Comparison of ENCODE assay signal across 17 cellular contexts in genomic region chr13:112970552-112971287, GRCh38. TPM values are rescaled to one million over a fixed set of nuclear protein-coding genes. Genes with fewer than 3 reads are reported as not detected.
DNase-seq lines count a peak whose midpoint lies in the region; ATAC-seq and TF ChIP-seq lines count a peak whose summit lies in the region.
"Had no signal": no experiment of that assay in that cellular context is flagged by ENCODE, and none has a peak within 500 bp of the region (broad histone marks: within the 10 kb centered on the region; RNA-seq: fewer than 3 reads in every experiment).

No MANE protein-coding gene starts in this region.

- ATAC-seq in activated CD4-positive, alpha-beta T cell treated with anti-CD3 and anti-CD28 coated beads for 36 hours, result no peak
- ATAC-seq in HG03571 (IDR thresholded peaks at IDR 0.05; ENCODE audit: unreplicated experiment), result no peak
- ATAC-seq: esophagus mucosa, pancreas had no signal

- peaks cover 8% of the 10 kb centered on the region for H3K4me1 ChIP-seq in HEK293 (ENCODE audit: control insufficient read depth, insufficient read depth, low read length)
- peaks cover 7% of the 10 kb centered on the region for H3K4me1 ChIP-seq in endodermal cell (ENCODE audit: control insufficient read depth, insufficient read depth, low read length)
- H3K4me1 ChIP-seq: pancreas had no signal

- WGBS in endodermal cell (ENCODE audit: insufficient coverage in 1 of 2, insufficient read length in 1 of 2), 2 experiments, result 93 to 98% methylated on average over 17 to 23 of the region's 23 CpGs

- no peaks in the 10 kb centered on the region for H3K9me3 Mint-ChIP-seq in activated CD4-positive, alpha-beta T cell treated with anti-CD3 and anti-CD28 coated beads for 36 hours (ENCODE audit: low read depth)
- peaks cover 8% of the 10 kb centered on the region for H3K9me3 Mint-ChIP-seq in endodermal cell
- H3K9me3 Mint-ChIP-seq: activated CD4-positive, alpha-beta memory T cell treated with anti-CD3 and anti-CD28 coated beads for 36 hours had no signal

- POLR2A ChIA-PET in activated CD4-positive, alpha-beta T cell treated with anti-CD3 and anti-CD28 coated beads for 36 hours (lab: Charles Lee), result no interaction called here
- POLR2A ChIA-PET in HEK293 (lab: Yijun Ruan, JAX), result no interaction called here

- H3K27ac Mint-ChIP-seq in activated CD4-positive, alpha-beta T cell treated with anti-CD3 and anti-CD28 coated beads for 36 hours, result no peak overlapping the region
- H3K27ac Mint-ChIP-seq in endodermal cell, result no peak overlapping the region
- H3K27ac Mint-ChIP-seq: activated CD4-positive, alpha-beta memory T cell treated with anti-CD3 and anti-CD28 coated beads for 36 hours had no signal

- DNase-seq in activated CD4-positive, alpha-beta T cell treated with anti-CD3 and anti-CD28 coated beads for 36 hours, result no peak
- no peak for DNase-seq in activated CD4-positive, alpha-beta T cell treated with anti-CD3 and anti-CD28 coated beads, Interleukin-2, amount 50 U/mL, for 48 hours
- no peak for DNase-seq in endodermal cell
- peak; percentile 40 for DNase-seq in posterior vena cava (ENCODE audit: low spot score)
- DNase-seq in NOMO-1 (lab: John Stamatoyannopoulos, UW; ENCODE audit: unreplicated experiment in 2 of 2), result no peak
- no peak for DNase-seq in activated CD4-positive, CD25-positive, alpha-beta regulatory T cell treated with anti-CD3 and anti-CD28 coated beads, Interleukin-2, amount 50 U/mL, for 72 hours
- DNase-seq: activated CD4-positive, alpha-beta memory T cell treated with anti-CD3 and anti-CD28 coated beads for 36 hours; central memory CD4-positive, alpha-beta T cell; NCI-H524 treated with DMSO at 0.1 percent for 48 hours; RPMI8226; stimulated activated CD4-positive, alpha-beta T cell treated with anti-CD3 and anti-CD28 coated beads, Interleukin-15, amount 100 ng/mL, for 24 hours; T1000; thyroid gland had no signal

- no peaks in the 10 kb centered on the region for H3K27me3 ChIP-seq in endodermal cell (ENCODE audit: control insufficient read depth, insufficient read depth, low read length, poor library complexity, severe bottlenecking)
- H3K27me3 ChIP-seq: pancreas, thyroid gland had no signal

- CTCF ChIA-PET in activated CD4-positive, alpha-beta T cell treated with anti-CD3 and anti-CD28 coated beads for 36 hours (lab: Charles Lee), result interaction anchor here (1.2 to 1.6 kb wide), 2 partner anchors 21 to 28 kb away, joined by 3 to 6 read pairs; no protein-coding TSS in a partner anchor
- CTCF ChIA-PET in HEK293 (lab: Yijun Ruan, JAX), result interaction anchor here (1.1 to 1.6 kb wide), 3 partner anchors 39 to 424 kb away, joined by 3 to 7 read pairs (median 5); no protein-coding TSS in a partner anchor

- no peaks in the 10 kb centered on the region for H3K27me3 Mint-ChIP-seq in activated CD4-positive, alpha-beta T cell treated with anti-CD3 and anti-CD28 coated beads for 36 hours
- H3K27me3 Mint-ChIP-seq in endodermal cell (ENCODE audit: insufficient read depth), result peaks cover 29% of the 10 kb centered on the region
- H3K27me3 Mint-ChIP-seq: activated CD4-positive, alpha-beta memory T cell treated with anti-CD3 and anti-CD28 coated beads for 36 hours had no signal

- no peaks in the 10 kb centered on the region for H3K9me3 ChIP-seq in HEK293 (ENCODE audit: control insufficient read depth, insufficient read depth, low read depth, low read length)
- H3K9me3 ChIP-seq in endodermal cell (ENCODE audit: control insufficient read depth, low read length), result peaks cover 5% of the 10 kb centered on the region
- H3K9me3 ChIP-seq: pancreas, thyroid gland had no signal

- H3K27ac ChIP-seq in HEK293 (ENCODE audit: extremely low read depth, low read depth, low read length), result no peak overlapping the region
- no peak overlapping the region for H3K27ac ChIP-seq in endodermal cell (ENCODE audit: low read depth, low read length)
- H3K27ac ChIP-seq: pancreas, thyroid gland had no signal

- peak overlapping the region; percentile 93 for H3K4me3 Mint-ChIP-seq in activated CD4-positive, alpha-beta T cell treated with anti-CD3 and anti-CD28 coated beads for 36 hours
- no peak overlapping the region for H3K4me3 Mint-ChIP-seq in endodermal cell

- H3K4me3 ChIP-seq in HEK293 (ENCODE audit: low read depth, low read length) (no peak overlapping the region; the same call in 1 of the 2 replicates), endodermal cell (ENCODE audit: low read length) (peak overlapping the region; percentile 90)
- H3K4me3 ChIP-seq: thyroid gland had no signal

- TF ChIP-seq CTCF in HEK293 (tag by site-specific recombination; IDR thresholded peaks at IDR 0.05) (no peak), endodermal cell (conservative IDR thresholded peaks at IDR 0.05) (no peak)

- intact Hi-C loops in activated CD4-positive, alpha-beta T cell treated with anti-CD3 and anti-CD28 coated beads for 36 hours (cut with DNase I, micrococcal nuclease), result no loop called here
- intact Hi-C loops in posterior vena cava (cut with DNase I), result no loop called here

- H3K4me1 Mint-ChIP-seq in activated CD4-positive, alpha-beta T cell treated with anti-CD3 and anti-CD28 coated beads for 36 hours, result peaks cover 22% of the 10 kb centered on the region
- H3K4me1 Mint-ChIP-seq in endodermal cell, result peaks cover 12% of the 10 kb centered on the region

- H3K36me3 ChIP-seq in HEK293 (ENCODE audit: control insufficient read depth in 2 of 2, insufficient read depth in 1 of 2, low read length in 2 of 2) (no peaks in the 10 kb centered on the region), endodermal cell (ENCODE audit: control insufficient read depth, insufficient read depth, low read length) (no peaks in the 10 kb centered on the region)
- H3K36me3 ChIP-seq: pancreas, thyroid gland had no signal

- no peak overlapping the region for H3K9ac ChIP-seq in endodermal cell (ENCODE audit: extremely low read depth, low read length, poor library complexity, severe bottlenecking)

- peaks cover 2% of the 10 kb centered on the region for H3K36me3 Mint-ChIP-seq in activated CD4-positive, alpha-beta T cell treated with anti-CD3 and anti-CD28 coated beads for 36 hours (ENCODE audit: low read depth)
- peaks cover 3% of the 10 kb centered on the region for H3K36me3 Mint-ChIP-seq in endodermal cell (ENCODE audit: low read depth)
- H3K36me3 Mint-ChIP-seq: activated CD4-positive, alpha-beta memory T cell treated with anti-CD3 and anti-CD28 coated beads for 36 hours had no signal

TF ChIP-seq in HEK293, 187 proteins besides CTCF, POLR2A, EP300 and RAD21 (continues in another document):
- no peak for TF ChIP-seq ZNF580 (tag by site-specific recombination; IDR thresholded peaks at IDR 0.05)
- no peak for TF ChIP-seq ELK4 (IDR thresholded peaks at IDR 0.05; ENCODE audit: borderline replicate concordance, low read depth, low read length)
- TF ChIP-seq ZNF610 (tag by site-specific recombination; IDR thresholded peaks at IDR 0.05; ENCODE audit: borderline replicate concordance), result no peak
- TF ChIP-seq ZNF548 (tag by site-specific recombination; IDR thresholded peaks at IDR 0.05), result no peak
- TF ChIP-seq ZFHX2 (tag by site-specific recombination; conservative IDR thresholded peaks at IDR 0.05), result peak; percentile 75
- no peak for TF ChIP-seq KLF17 (tag by site-specific recombination; IDR thresholded peaks at IDR 0.05)
- TF ChIP-seq PATZ1 (tag by site-specific recombination; IDR thresholded peaks at IDR 0.05), result peak; percentile 81; the same call in 1 of the 2 replicates
- TF ChIP-seq ZNF529 (tag by site-specific recombination; IDR thresholded peaks at IDR 0.05; ENCODE audit: insufficient replicate concordance), result no peak
- peak; percentile 77 for TF ChIP-seq ZIC2 (tag by site-specific recombination; IDR thresholded peaks at IDR 0.05)
- no peak for TF ChIP-seq ZNF664 (tag by site-specific recombination; IDR thresholded peaks at IDR 0.05)
- peak; percentile 78 for TF ChIP-seq ZNF600 (tag by site-specific recombination; IDR thresholded peaks at IDR 0.05)

RNA-seq across cellular contexts. Expression of gene MCF2L, which starts 1.7 kb away (rescaled TPM):
- 1 to 10 TPM; 8.4 to 8.7 TPM for total RNA-seq in activated CD4-positive, alpha-beta T cell treated with anti-CD3 and anti-CD28 coated beads for 36 hours
- 10 to 100 TPM; 48.0 to 49.9 TPM for total RNA-seq in endodermal cell
- 29.6 TPM for polyA plus RNA-seq in endodermal cell (2013, experiment 1 of 2)
- polyA plus RNA-seq in endodermal cell (2013, experiment 2 of 2), result 27.9 TPM
- 10 to 100 TPM; 28.6 to 33.1 TPM for total RNA-seq in posterior vena cava
